Comparison of ENCODE assay signal across 19 cellular contexts in genomic region chr17:76337413-76337777, GRCh38. TPM values are rescaled to one million over a fixed set of nuclear protein-coding genes. Genes with fewer than 3 reads are reported as not detected.
DNase-seq lines count a peak whose midpoint lies in the region; ATAC-seq, FAIRE-seq and TF ChIP-seq lines count a peak whose summit lies in the region.
"Had no signal": no experiment of that assay in that cellular context is flagged by ENCODE, and none has a peak within 500 bp of the region (broad histone marks: within the 10 kb centered on the region; RNA-seq: fewer than 3 reads in every experiment).

No MANE protein-coding gene starts in this region.

- no peak overlapping the region for H2AFZ ChIP-seq in HepG2 (ENCODE audit: low read length)
- H2AFZ ChIP-seq: parathyroid adenoma had no signal

- TF ChIP-seq CTCF in HepG2 (CRISPR knock-in tag; IDR thresholded peaks at IDR 0.05) (no peak), right lobe of liver (IDR thresholded peaks at IDR 0.05) (no peak), right atrium auricular region (IDR thresholded peaks at IDR 0.05) (no peak)

- POLR2A ChIA-PET in HepG2 (lab: Yijun Ruan, JAX): interaction anchor here (1.0 to 1.3 kb wide), 3 partner anchors 14 to 47 kb away, joined by 3 to 8 read pairs (median 3); partner anchors contain the start of genes PRPSAP1 and SPHK1

- DNase-seq in HepG2 (ENCODE audit: low spot score): no peak
- DNase-seq in right lobe of liver: no peak
- DNase-seq in SJSA1 (ENCODE audit: low read depth in 1 of 2, low spot score in 2 of 2): peak in 1 of 2 experiments; percentile 48
- DNase-seq in glomerular visceral epithelial cell (ENCODE audit: extremely low spot score): peak; percentile 10
- DNase-seq in NCI-H226: no peak
- no peak for DNase-seq in COLO829 (ENCODE audit: low spot score)
- no peak for DNase-seq in right atrium auricular region (ENCODE audit: low spot score)
- DNase-seq: activated CD4-positive, alpha-beta T cell treated with anti-CD3 and anti-CD28 coated beads for 4 hours; activated naive CD4-positive, alpha-beta T cell; anterior cingulate cortex; CD4-positive, alpha-beta memory T cell; left ventricle myocardium superior; NCI-H1417; NCI-H2171 treated with DMSO at 0.1 percent for 48 hours had no signal

- intact Hi-C loops in HepG2 (cut with micrococcal nuclease; ENCODE audit: unreplicated experiment): no loop called here
- intact Hi-C loops in right lobe of liver (cut with DNase I): no loop called here

- H3K9me3 ChIP-seq in HepG2 (ENCODE audit: low read length) (no peaks in the 10 kb centered on the region), right lobe of liver (no peaks in the 10 kb centered on the region), SJSA1 (replicated peaks) (no peaks in the 10 kb centered on the region), right atrium auricular region (no peaks in the 10 kb centered on the region)
- H3K9me3 ChIP-seq: A549, gastroesophageal sphincter had no signal

- TF ChIP-seq RAD21 in HepG2 (CRISPR knock-in tag; IDR thresholded peaks at IDR 0.05): no peak

- ATAC-seq in HepG2: no peak
- no peak for ATAC-seq in right lobe of liver
- no peak for ATAC-seq in HG03342 (IDR thresholded peaks at IDR 0.05; ENCODE audit: unreplicated experiment)
- ATAC-seq: A549, gastroesophageal sphincter, left ventricle myocardium superior had no signal

- no peak overlapping the region for H3K4me3 ChIP-seq in HepG2 (replicated peaks in 1 of 3; ENCODE audit: insufficient read depth in 1 of 3, low read depth in 2 of 3, low read length in 3 of 3)
- no peak overlapping the region for H3K4me3 ChIP-seq in right lobe of liver
- no peak overlapping the region for H3K4me3 ChIP-seq in SJSA1
- H3K4me3 ChIP-seq in right atrium auricular region: no peak overlapping the region
- H3K4me3 ChIP-seq: A549, gastroesophageal sphincter, smooth muscle cell had no signal

- FAIRE-seq in HepG2 (lab: Jason Lieb, UNC): no peak
- FAIRE-seq: A549 had no signal

- no peak overlapping the region for H3K9ac ChIP-seq in HepG2 (ENCODE audit: insufficient read depth, low read depth, low read length)
- H3K9ac ChIP-seq: parathyroid adenoma had no signal

- BruUV-seq in HepG2 (replicated peaks; lab: Mats Ljungman, UMichigan): no TSS peak

- TF ChIP-seq EP300 in HepG2 (IDR thresholded peaks at IDR 0.05; ENCODE audit: low read depth in 2 of 2, low read length in 2 of 2) (no peak), HepG2 (CRISPR knock-in tag; IDR thresholded peaks at IDR 0.05; ENCODE audit: borderline replicate concordance) (no peak)

- in situ Hi-C loops in HepG2 (cut with HindIII; ENCODE audit: extremely low pct_ligation_motif_present, low pct_unique_long_range_greater_than_20kb): no loop called here

- no peak overlapping the region for H3K4me2 ChIP-seq in HepG2 (ENCODE audit: low read depth, low read length)
- H3K4me2 ChIP-seq: A549, smooth muscle cell had no signal

- over 99% methylated on average over 6 of the region's 6 CpGs for WGBS in HepG2 (ENCODE audit: low lambda C conversion rate)
- WGBS in right lobe of liver (ENCODE audit: insufficient coverage, low coverage, low lambda C conversion rate, missing lambda C conversion rate): 88% methylated on average over 4 of the region's 6 CpGs

- CTCF ChIA-PET in HepG2 (lab: Yijun Ruan, JAX; ENCODE audit: low intra/inter-chr PET ratio, low total read pairs): no interaction called here

- H3K27me3 ChIP-seq in HepG2 (ENCODE audit: control insufficient read depth in 1 of 2, insufficient read depth in 2 of 2, low read length in 2 of 2) (no peaks in the 10 kb centered on the region), right lobe of liver (no peaks in the 10 kb centered on the region), SJSA1 (replicated peaks) (no peaks in the 10 kb centered on the region), right atrium auricular region (no peaks in the 10 kb centered on the region)
- H3K27me3 ChIP-seq: gastroesophageal sphincter had no signal

- H4K20me1 ChIP-seq in HepG2 (ENCODE audit: insufficient read depth, low read length): peaks cover 30% of the 10 kb centered on the region

- H3K36me3 ChIP-seq in HepG2 (replicated peaks in 1 of 2; ENCODE audit: control insufficient read depth in 1 of 2, insufficient read depth in 2 of 2, low read length in 2 of 2): peaks cover 23 to 69% of the 10 kb centered on the region in 2 experiments
- H3K36me3 ChIP-seq in right lobe of liver: peaks cover 0 to 10% (median 2%) of the 10 kb centered on the region in 4 donors
- H3K36me3 ChIP-seq in SJSA1: peaks cover 42% of the 10 kb centered on the region
- H3K36me3 ChIP-seq in right atrium auricular region: peaks cover 11% of the 10 kb centered on the region

- peaks cover 88% of the 10 kb centered on the region for H3K79me2 ChIP-seq in HepG2 (ENCODE audit: insufficient read depth, low read length)

- TF ChIP-seq POLR2A in HepG2 (IDR thresholded peaks at IDR 0.05; ENCODE audit: insufficient read depth in 1 of 2, low read depth in 2 of 2, low read length in 2 of 2) (no peak), right lobe of liver (IDR thresholded peaks at IDR 0.05) (no peak)

- H3K4me1 ChIP-seq in HepG2 (ENCODE audit: insufficient read depth, low read length) (no peaks in the 10 kb centered on the region), right lobe of liver (peaks cover 0 to 6% (median 2%) of the 10 kb centered on the region in 4 donors), SJSA1 (replicated peaks) (peaks cover 45% of the 10 kb centered on the region), right atrium auricular region (no peaks in the 10 kb centered on the region)
- H3K4me1 ChIP-seq: A549, parathyroid adenoma had no signal

- no peak overlapping the region for H3K27ac ChIP-seq in HepG2 (ENCODE audit: extremely low read length, insufficient read depth, low read length)
- no peak overlapping the region for H3K27ac ChIP-seq in right lobe of liver
- H3K27ac ChIP-seq in SJSA1: peak overlapping the region; percentile 14
- no peak overlapping the region for H3K27ac ChIP-seq in right atrium auricular region
- H3K27ac ChIP-seq: A549, gastroesophageal sphincter, parathyroid adenoma had no signal

RNA-seq across cellular contexts. Expression of gene PRPSAP1, which starts 16.3 kb away (rescaled TPM):
- total RNA-seq in HepG2 (2016; rRNA removed; fragmentation: Illumina TruSeq; extraction: Trizol) (91.1 and 115 TPM in 2 replicates), right lobe of liver (10 to 100 TPM; 39.3 to 55.6 (median 45.1) TPM), right atrium auricular region (10 to 100 TPM; 33.7 to 34.0 TPM)
- 50.9 and 56.3 TPM in 2 replicates for total RNA-seq in HepG2 (2016; cell fraction: cytosol; rRNA removed; fragmentation: Illumina TruSeq; extraction: Trizol; ENCODE audit: low read depth)
- total RNA-seq in HepG2 (2016; cell fraction: insoluble cytoplasmic fraction; rRNA removed; fragmentation: Illumina TruSeq; extraction: Trizol): 93.8 and 106 TPM in 2 replicates
- total RNA-seq in HepG2 (2016; cell fraction: membrane; rRNA removed; fragmentation: Illumina TruSeq; extraction: Trizol): 62.1 and 63.3 TPM in 2 replicates
- total RNA-seq in HepG2 (2016; cell fraction: nucleus; rRNA removed; fragmentation: Illumina TruSeq; extraction: Trizol): 97.5 and 106 TPM in 2 replicates
- 314 and 325 TPM in 2 replicates for polyA plus RNA-seq in HepG2 (2011; rRNA removed)
- 244 and 264 TPM in 2 replicates for polyA plus RNA-seq in HepG2 (2011; cell fraction: cytosol; rRNA removed)
- polyA plus RNA-seq in HepG2 (2011; cell fraction: nucleus; rRNA removed): 676 and 852 TPM in 2 replicates
- 192 and 251 TPM in 2 replicates for polyA plus RNA-seq in HepG2 (2012)
- polyA plus RNA-seq in HepG2 (2016; cell fraction: cytosol; fragmentation: Illumina TruSeq; extraction: Trizol; ENCODE audit: low read depth): 24.9 and 31.2 TPM in 2 replicates
- 142 and 162 TPM in 2 replicates for polyA plus RNA-seq in HepG2 (2016; cell fraction: insoluble cytoplasmic fraction; fragmentation: Illumina TruSeq; extraction: Trizol; ENCODE audit: low read depth)
- polyA plus RNA-seq in HepG2 (2016; cell fraction: membrane; fragmentation: Illumina TruSeq; extraction: Trizol; ENCODE audit: low read depth): 50.3 and 53.9 TPM in 2 replicates
- polyA plus RNA-seq in HepG2 (2016; cell fraction: nucleus; fragmentation: Illumina TruSeq; extraction: Trizol; ENCODE audit: insufficient read depth, low read depth): 198 and 200 TPM in 2 replicates
- polyA minus RNA-seq in HepG2 (2011; rRNA and poly(A)+ RNA removed; ENCODE audit: low replicate concordance): 54.9 and 219 TPM in 2 replicates
- polyA minus RNA-seq in HepG2 (2011; cell fraction: cytosol; rRNA and poly(A)+ RNA removed): 108 and 118 TPM in 2 replicates
- polyA minus RNA-seq in HepG2 (2011; cell fraction: nucleus; rRNA and poly(A)+ RNA removed): 292 and 371 TPM in 2 replicates
- total RNA-seq in SJSA1 (2014; rRNA removed; shearing (Covaris generic)): 49.4 and 65.4 TPM in 2 replicates

RNA-seq across cellular contexts. Expression of gene QRICH2, which starts 29.3 kb away (rescaled TPM):
- total RNA-seq in HepG2 (2016; rRNA removed; fragmentation: Illumina TruSeq; extraction: Trizol) (2.7 and 3.7 TPM in 2 replicates), right lobe of liver (1 to 10 TPM in 4 of 6 experiments, under 1 TPM in 2; 0.43 to 2.2 (median 1.5) TPM), right atrium auricular region (1 to 10 TPM; 1.1 to 1.2 TPM)
- total RNA-seq in HepG2 (2016; cell fraction: cytosol; rRNA removed; fragmentation: Illumina TruSeq; extraction: Trizol; ENCODE audit: low read depth): 3.1 and 3.3 TPM in 2 replicates
- total RNA-seq in HepG2 (2016; cell fraction: insoluble cytoplasmic fraction; rRNA removed; fragmentation: Illumina TruSeq; extraction: Trizol): 2.3 and 3.7 TPM in 2 replicates
- total RNA-seq in HepG2 (2016; cell fraction: membrane; rRNA removed; fragmentation: Illumina TruSeq; extraction: Trizol): 4.0 and 4.5 TPM in 2 replicates
- total RNA-seq in HepG2 (2016; cell fraction: nucleus; rRNA removed; fragmentation: Illumina TruSeq; extraction: Trizol): 4.4 and 6.1 TPM in 2 replicates
- 5.7 and 11.5 TPM in 2 replicates for polyA plus RNA-seq in HepG2 (2011; rRNA removed)
- 3.4 and 3.8 TPM in 2 replicates for polyA plus RNA-seq in HepG2 (2011; cell fraction: cytosol; rRNA removed)
- 58.0 and 60.6 TPM in 2 replicates for polyA plus RNA-seq in HepG2 (2011; cell fraction: nucleus; rRNA removed)
- 1.5 and 7.5 TPM in 2 replicates for polyA plus RNA-seq in HepG2 (2012)
- polyA plus RNA-seq in HepG2 (2016; cell fraction: cytosol; fragmentation: Illumina TruSeq; extraction: Trizol; ENCODE audit: low read depth): 0.94 and 1.1 TPM in 2 replicates
- polyA plus RNA-seq in HepG2 (2016; cell fraction: insoluble cytoplasmic fraction; fragmentation: Illumina TruSeq; extraction: Trizol; ENCODE audit: low read depth): 1.2 TPM in 2 replicates
- 1.0 and 1.5 TPM in 2 replicates for polyA plus RNA-seq in HepG2 (2016; cell fraction: membrane; fragmentation: Illumina TruSeq; extraction: Trizol; ENCODE audit: low read depth)
- polyA plus RNA-seq in HepG2 (2016; cell fraction: nucleus; fragmentation: Illumina TruSeq; extraction: Trizol; ENCODE audit: insufficient read depth, low read depth): 10.2 and 12.1 TPM in 2 replicates
- polyA minus RNA-seq in HepG2 (2011; rRNA and poly(A)+ RNA removed; ENCODE audit: low replicate concordance): 6.3 and 21.9 TPM in 2 replicates
- 2.5 and 3.3 TPM in 2 replicates for polyA minus RNA-seq in HepG2 (2011; cell fraction: cytosol; rRNA and poly(A)+ RNA removed)
- polyA minus RNA-seq in HepG2 (2011; cell fraction: nucleus; rRNA and poly(A)+ RNA removed): 12.0 and 17.0 TPM in 2 replicates
- 2.0 and 4.7 TPM in 2 replicates for total RNA-seq in SJSA1 (2014; rRNA removed; shearing (Covaris generic))

RNA-seq across cellular contexts. Expression of gene SPHK1, which starts 47.0 kb away (rescaled TPM):
- 111 and 160 TPM in 2 replicates for total RNA-seq in HepG2 (2016; rRNA removed; fragmentation: Illumina TruSeq; extraction: Trizol)
- 48.7 and 63.1 TPM in 2 replicates for total RNA-seq in HepG2 (2016; cell fraction: cytosol; rRNA removed; fragmentation: Illumina TruSeq; extraction: Trizol; ENCODE audit: low read depth)
- total RNA-seq in HepG2 (2016; cell fraction: insoluble cytoplasmic fraction; rRNA removed; fragmentation: Illumina TruSeq; extraction: Trizol): 101 and 161 TPM in 2 replicates
- 105 and 128 TPM in 2 replicates for total RNA-seq in HepG2 (2016; cell fraction: membrane; rRNA removed; fragmentation: Illumina TruSeq; extraction: Trizol)
- 124 and 150 TPM in 2 replicates for total RNA-seq in HepG2 (2016; cell fraction: nucleus; rRNA removed; fragmentation: Illumina TruSeq; extraction: Trizol)
- polyA plus RNA-seq in HepG2 (2011; rRNA removed): 129 and 137 TPM in 2 replicates
- 113 and 185 TPM in 2 replicates for polyA plus RNA-seq in HepG2 (2011; cell fraction: cytosol; rRNA removed)
- polyA plus RNA-seq in HepG2 (2011; cell fraction: nucleus; rRNA removed): 814 and 941 TPM in 2 replicates
- polyA plus RNA-seq in HepG2 (2012): 59.0 and 123 TPM in 2 replicates
- 41.1 and 53.2 TPM in 2 replicates for polyA plus RNA-seq in HepG2 (2016; cell fraction: cytosol; fragmentation: Illumina TruSeq; extraction: Trizol; ENCODE audit: low read depth)
- polyA plus RNA-seq in HepG2 (2016; cell fraction: insoluble cytoplasmic fraction; fragmentation: Illumina TruSeq; extraction: Trizol; ENCODE audit: low read depth): 89.1 and 103 TPM in 2 replicates
- 74.4 and 85.2 TPM in 2 replicates for polyA plus RNA-seq in HepG2 (2016; cell fraction: membrane; fragmentation: Illumina TruSeq; extraction: Trizol; ENCODE audit: low read depth)
- polyA plus RNA-seq in HepG2 (2016; cell fraction: nucleus; fragmentation: Illumina TruSeq; extraction: Trizol; ENCODE audit: insufficient read depth, low read depth): 289 and 305 TPM in 2 replicates
- 11.2 and 115 TPM in 2 replicates for polyA minus RNA-seq in HepG2 (2011; rRNA and poly(A)+ RNA removed; ENCODE audit: low replicate concordance)
- polyA minus RNA-seq in HepG2 (2011; cell fraction: cytosol; rRNA and poly(A)+ RNA removed): 29.9 and 32.1 TPM in 2 replicates
- polyA minus RNA-seq in HepG2 (2011; cell fraction: nucleus; rRNA and poly(A)+ RNA removed): 63.9 and 90.6 TPM in 2 replicates
- total RNA-seq in right lobe of liver: 1 to 10 TPM in 4 of 6 experiments, under 1 TPM in 2; 0.35 to 2.6 (median 1.5) TPM
- total RNA-seq in SJSA1 (2014; rRNA removed; shearing (Covaris generic)): 135 and 173 TPM in 2 replicates
- total RNA-seq in right atrium auricular region: 10 to 100 TPM in 1 of 2 donors, 1 to 10 TPM in 1; 6.4 to 16.8 TPM
